27 cellular contexts compared by ENCODE assay signal in the genomic region with DNA sequence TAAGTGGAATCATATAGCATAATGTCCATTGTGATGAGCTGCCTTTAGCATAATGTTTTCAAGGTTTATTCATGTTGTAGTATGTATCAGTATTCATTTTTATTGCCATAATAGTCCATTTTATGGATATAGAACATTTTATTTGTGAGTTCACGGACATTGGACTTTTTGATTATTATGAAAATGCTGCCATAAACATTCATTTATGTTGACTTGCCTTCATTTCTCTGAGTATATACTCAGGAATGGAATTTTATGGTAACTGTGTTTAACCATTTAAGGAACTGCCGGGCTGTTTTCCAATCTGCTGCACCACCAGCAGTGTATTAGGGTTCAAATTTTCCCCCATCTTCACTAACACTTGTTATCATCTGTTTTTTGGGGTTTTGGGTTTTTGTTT.
"Had no signal": no experiment of that assay in that cellular context is flagged by ENCODE, and none has a peak within 500 bp of the region (broad histone marks: within the 10 kb centered on the region; RNA-seq: fewer than 3 reads in every experiment).

No MANE protein-coding gene starts in this region.

- H3K9me3 ChIP-seq: colonic mucosa, gastrocnemius medialis, left lung, ovary, psoas muscle, stomach, thyroid gland, upper lobe of left lung had no signal

- H3K4me1 ChIP-seq: gastrocnemius medialis, neural progenitor cell, psoas muscle had no signal

- H3K4me3 Mint-ChIP-seq: central memory CD8-positive, alpha-beta T cell; dendritic cell treated with granulocyte-macrophage colony-stimulating factor and Interleukin-4, amounts not matched to agents 40 ng/mL and 50 ng/mL, for 4 days; endodermal cell; nephron; neural progenitor cell had no signal

- H3K9me3 Mint-ChIP-seq: central memory CD8-positive, alpha-beta T cell; dendritic cell treated with granulocyte-macrophage colony-stimulating factor and Interleukin-4, amounts not matched to agents 40 ng/mL and 50 ng/mL, for 4 days; endodermal cell; nephron had no signal

- H3K27me3 ChIP-seq: colonic mucosa, gastrocnemius medialis, left lung, neural progenitor cell, ovary, stomach, thyroid gland, upper lobe of left lung had no signal

- DNase-seq: colonic mucosa; effector CD8-positive, alpha-beta T cell; endodermal cell; foreskin fibroblast; gastrocnemius medialis; head of caudate nucleus; kidney; left lung; nucleus accumbens; ovary; posterior cingulate gyrus; psoas muscle; right cardiac atrium; stimulated activated CD4-positive, alpha-beta T cell treated with anti-CD3 and anti-CD28 coated beads, Interleukin-15, amount 100 ng/mL, for 24 hours; stimulated activated CD4-positive, alpha-beta T cell treated with anti-CD3 and anti-CD28 coated beads, Interleukin-4, amount 100 ng/mL, for 1 hour; stimulated activated CD8-positive, alpha-beta memory T cell treated with anti-CD3 and anti-CD28 coated beads, Interleukin-4, amount 100 ng/mL, for 48 hours; stimulated activated naive CD4-positive, alpha-beta T cell treated with Interleukin-2 at 50 U/mL for 16 hours; stomach; thyroid gland; upper lobe of left lung had no signal

- H3K4me1 Mint-ChIP-seq: neural progenitor cell had no signal

- ATAC-seq: esophagus mucosa, gastrocnemius medialis, left lung, psoas muscle, right cardiac atrium had no signal

- H3K27me3 Mint-ChIP-seq: central memory CD8-positive, alpha-beta T cell; dendritic cell treated with granulocyte-macrophage colony-stimulating factor and Interleukin-4, amounts not matched to agents 40 ng/mL and 50 ng/mL, for 4 days had no signal

- H3K4me3 ChIP-seq: colonic mucosa, gastrocnemius medialis, left lung, neural progenitor cell, ovary, psoas muscle, skin epidermis, stomach, thyroid gland, upper lobe of left lung had no signal

- H3K27ac Mint-ChIP-seq: dendritic cell treated with granulocyte-macrophage colony-stimulating factor and Interleukin-4, amounts not matched to agents 40 ng/mL and 50 ng/mL, for 4 days; endodermal cell; nephron; neural progenitor cell had no signal

- H3K27ac ChIP-seq: colonic mucosa, epithelial cell of prostate, gastrocnemius medialis, left lung, neural progenitor cell, ovary, psoas muscle, skin epidermis, stomach, thyroid gland, upper lobe of left lung had no signal

- H3K36me3 ChIP-seq: colonic mucosa, gastrocnemius medialis, ovary, stomach, thyroid gland, upper lobe of left lung had no signal
